11 cellular contexts compared by ENCODE assay signal in genomic region chr14:104066719-104067118, GRCh38. TPM values are rescaled to one million over a fixed set of nuclear protein-coding genes. Genes with fewer than 3 reads are reported as not detected.
"Had no signal": no experiment of that assay in that cellular context is flagged by ENCODE, and none has a peak within 500 bp of the region (broad histone marks: within the 10 kb centered on the region; RNA-seq: fewer than 3 reads in every experiment).

No MANE protein-coding gene starts in this region.

- H3K27ac Mint-ChIP-seq: GM23338, HFFc6 had no signal

- H3K9ac ChIP-seq: GM23248 had no signal

- H3K9me3 ChIP-seq: HAP-1 had no signal

- H3K4me3 Mint-ChIP-seq: GM23338, HFFc6 had no signal

- FAIRE-seq: H1, H54 had no signal

- H3K4me1 ChIP-seq: HAP-1 had no signal

- DNase-seq: GM23248, GOT3, H7, HCEC 1CT, HFFc6 had no signal

- H3K27ac ChIP-seq: GM23248 had no signal

- H3K4me3 ChIP-seq: GM23248, GM23338, HAP-1 had no signal

- H3K4me1 Mint-ChIP-seq: GM23338 had no signal

- ATAC-seq: GM23338, HCT116 had no signal

- H2AFZ ChIP-seq: GM23248, GM23338 had no signal

- H3K36me3 ChIP-seq: HAP-1 had no signal

- H3K4me2 ChIP-seq: GM23338 had no signal

RNA-seq across cellular contexts. Expression of gene ASPG, which starts 18.8 kb away (rescaled TPM):
- total RNA-seq: GM23248, H4, HFFc6 had no signal
- polyA plus RNA-seq: GM23248 had no signal
